ENCODE assay signal across 1 cellular context in genomic region chr4:39812500-39812899, GRCh38.
TF ChIP-seq lines count a peak whose summit lies in the region.

No MANE protein-coding gene starts in this region.

TF ChIP-seq in HEK293, 187 proteins besides CTCF, POLR2A, EP300 and RAD21 (continued from another document):
- no peak for TF ChIP-seq ZNF518A (tag by site-specific recombination; conservative IDR thresholded peaks at IDR 0.05; ENCODE audit: low read depth)
TF ChIP-seq in HEK293: peak in this region for 2.
